ENCODE assay signal across 8 cellular contexts in genomic region chr5:58294598-58295298, GRCh38.
DNase-seq lines count a peak whose midpoint lies in the region; ATAC-seq and TF ChIP-seq lines count a peak whose summit lies in the region.

No MANE protein-coding gene starts in this region.

- ATAC-seq in GM21528 (IDR thresholded peaks at IDR 0.05; ENCODE audit: low FRiP score, unreplicated experiment): peak; percentile 82

- H3K36me3 ChIP-seq in Loucy (ENCODE audit: insufficient read depth, low read length) (no peaks in the 10 kb centered on the region), ovary (no peaks in the 10 kb centered on the region)

- H3K79me2 ChIP-seq in Loucy (ENCODE audit: insufficient read depth, low read length): no peaks in the 10 kb centered on the region

- H3K27me3 ChIP-seq in Loucy (ENCODE audit: insufficient read depth, low read length, poor library complexity, severe bottlenecking) (no peaks in the 10 kb centered on the region), ovary (no peaks in the 10 kb centered on the region)

- no peaks in the 10 kb centered on the region for H3F3A ChIP-seq in Loucy (ENCODE audit: low read depth)

- no peaks in the 10 kb centered on the region for H4K20me1 ChIP-seq in Loucy (ENCODE audit: insufficient read depth, low read length, poor library complexity, severe bottlenecking)

- intact Hi-C loops in ovary (cut with DNase I): no loop called here

- WGBS in ovary, 3 donors: 70 to 79% (median 75%) methylated on average over 1 of the region's 1 CpG

- H3K4me3 ChIP-seq in Loucy (ENCODE audit: low read length, poor library complexity, severe bottlenecking) (no peak overlapping the region), ovary (no peak overlapping the region)

- TF ChIP-seq POLR2A in ovary (IDR thresholded peaks at IDR 0.05): no peak

- H3K9me2 ChIP-seq in Loucy (replicated peaks; ENCODE audit: low read depth, low read length): no peaks in the 10 kb centered on the region

- H2AFZ ChIP-seq in Loucy (ENCODE audit: low read length): 0 out of 2 replicates have a peak overlapping the region, but pooled peaks have one; percentile 33

- H3K4me1 ChIP-seq in Loucy (ENCODE audit: insufficient read depth, low read length, poor library complexity, severe bottlenecking) (no peaks in the 10 kb centered on the region), ovary (ENCODE audit: insufficient read depth) (no peaks in the 10 kb centered on the region)

- H3K9ac ChIP-seq in Loucy (ENCODE audit: low read depth, low read length, poor library complexity, severe bottlenecking): no peak overlapping the region

- TF ChIP-seq EP300 in ovary (IDR thresholded peaks at IDR 0.05): no peak

- H3K9me3 ChIP-seq in Loucy (ENCODE audit: insufficient read depth, low read depth, low read length) (no peaks in the 10 kb centered on the region), ovary (no peaks in the 10 kb centered on the region)

- TF ChIP-seq CTCF in Loucy (conservative IDR thresholded peaks at IDR 0.05; ENCODE audit: low read length) (no peak), ovary (IDR thresholded peaks at IDR 0.05) (no peak)

- H3K27ac ChIP-seq in ovary: no peak overlapping the region

- no peak overlapping the region for H3K4me2 ChIP-seq in Loucy (ENCODE audit: low read depth, low read length, poor library complexity, severe bottlenecking)

- peak; percentile 62 for DNase-seq in EL
- DNase-seq in islet precursor cell: peak; percentile 28
- no peak for DNase-seq in NCI-H69 (lab: John Stamatoyannopoulos, UW)
- no peak for DNase-seq in ovary
- no peak for DNase-seq in T-helper 9 cell
- DNase-seq in D341Med (ENCODE audit: low spot score): no peak

Comparison
In these comparisons a context has a peak if more than half of its experiments do, and no peak if none do; other contexts are left out.
1. DNase-seq: peak in EL (single experiment) and islet precursor cell (single experiment); none in NCI-H69 (single experiment), ovary (0 of 5), T-helper 9 cell (single experiment) and D341Med (single experiment).